In genomic region chr1:209380396-209380795, GRCh38 we compare ENCODE assay signal across 23 cellular contexts.
"Had no signal": no experiment of that assay in that cellular context is flagged by ENCODE, and none has a peak within 500 bp of the region (broad histone marks: within the 10 kb centered on the region; RNA-seq: fewer than 3 reads in every experiment).

No MANE protein-coding gene starts in this region.

- H3K4me1 ChIP-seq: esophagus muscularis mucosa, gastroesophageal sphincter, heart left ventricle, prostate gland, right atrium auricular region, stomach, thyroid gland had no signal

- H3K9ac ChIP-seq: neural progenitor cell had no signal

- H3K27ac ChIP-seq: dorsolateral prefrontal cortex, esophagus muscularis mucosa, foreskin keratinocyte, gastroesophageal sphincter, heart left ventricle, hepatocyte, neural progenitor cell, prostate gland, right atrium auricular region, stomach, thyroid gland had no signal

- H3K36me3 ChIP-seq: esophagus muscularis mucosa, gastroesophageal sphincter, heart left ventricle, neural progenitor cell, prostate gland, right atrium auricular region, stomach, thyroid gland had no signal

- H2AFZ ChIP-seq: hepatocyte, neural progenitor cell had no signal

- H3K27me3 ChIP-seq: esophagus muscularis mucosa, foreskin keratinocyte, hepatocyte, neural progenitor cell, right atrium auricular region, thyroid gland had no signal

- ATAC-seq: foreskin keratinocyte; gastroesophageal sphincter; heart left ventricle; left ventricle myocardium superior; naive thymus-derived CD4-positive, alpha-beta T cell; sciatic nerve; stimulated activated effector memory CD8-positive, alpha-beta T cell treated with anti-CD3 and anti-CD28 coated beads, Interleukin-12 subunit alpha, Interleukin-12 subunit beta, amount 100 ng/mL, for 72 hours had no signal

- DNase-seq: cerebellar nuclear complex; cortex of kidney; dorsolateral prefrontal cortex; effector CD4-positive, alpha-beta T cell; foreskin keratinocyte; heart left ventricle; left ventricle myocardium superior; midbrain; naive thymus-derived CD4-positive, alpha-beta T cell; stimulated activated CD4-positive, alpha-beta T cell treated with anti-CD3 and anti-CD28 coated beads, Interleukin-2, amount 100 ng/mL, for 24 hours; stimulated activated CD4-positive, alpha-beta T cell treated with anti-CD3 and anti-CD28 coated beads, Interleukin-4, amount 100 ng/mL, for 24 hours; stimulated activated naive CD4-positive, alpha-beta T cell treated with Interleukin-2 at 50 U/mL for 16 hours; stomach; thyroid gland had no signal

- H3K4me3 ChIP-seq: dorsolateral prefrontal cortex, esophagus muscularis mucosa, gastroesophageal sphincter, heart left ventricle, hepatocyte, lung, neural progenitor cell, prostate gland, right atrium auricular region, stomach, thyroid gland had no signal

- H3K9me3 ChIP-seq: esophagus muscularis mucosa, gastroesophageal sphincter, heart left ventricle, prostate gland, right atrium auricular region, stomach, thyroid gland had no signal

- H3K4me2 ChIP-seq: hepatocyte, neural progenitor cell had no signal

- H3K79me2 ChIP-seq: hepatocyte had no signal
